Comparison of ENCODE assay signal across 1 cellular context in genomic region chr1:219993554-219994433, GRCh38.
TF ChIP-seq lines count a peak whose summit lies in the region.

No MANE protein-coding gene starts in this region.

TF ChIP-seq in K562, 482 proteins besides CTCF, POLR2A, EP300 and RAD21 (continued from another document):
- no peak for TF ChIP-seq ZMIZ1 (IDR thresholded peaks at IDR 0.05; ENCODE audit: low read depth in 2 of 2, low read length in 2 of 2)
- TF ChIP-seq ZFP91 (CRISPR knock-in tag; IDR thresholded peaks at IDR 0.05), result no peak
- no peak for TF ChIP-seq FOXA3 (CRISPR knock-in tag; conservative IDR thresholded peaks at IDR 0.05 in 1 of 2, IDR thresholded peaks at IDR 0.05 in 1 of 2)
- TF ChIP-seq XRCC5 (IDR thresholded peaks at IDR 0.05; ENCODE audit: low read depth, low read length), result no peak
- no peak for TF ChIP-seq RBM34 (IDR thresholded peaks at IDR 0.05; ENCODE audit: borderline replicate concordance, insufficient read depth, low read length)
TF ChIP-seq in K562: peak in this region for 2.
